11 cellular contexts compared by ENCODE assay signal in genomic region chr11:57764527-57764926, GRCh38. TPM values are rescaled to one million over a fixed set of nuclear protein-coding genes. Genes with fewer than 3 reads are reported as not detected.
DNase-seq lines count a peak whose midpoint lies in the region; ATAC-seq, FAIRE-seq and TF ChIP-seq lines count a peak whose summit lies in the region.
"Had no signal": no experiment of that assay in that cellular context is flagged by ENCODE, and none has a peak within 500 bp of the region (broad histone marks: within the 10 kb centered on the region; RNA-seq: fewer than 3 reads in every experiment).

No MANE protein-coding gene starts in this region.

- H3K9me3 Mint-ChIP-seq in activated T-helper 1 cell treated with anti-CD3 and anti-CD28 coated beads, Interleukin-12 subunit alpha, Interleukin-12 subunit beta, Interleukin-2, Interleukin-4 antibody, amounts not matched to agents 30 ng/mL and 10 ng/mL and 1 ng/mL, durations not matched to agents 14 hours and 24 hours and 36 hours: peaks cover 4% of the 10 kb centered on the region
- H3K9me3 Mint-ChIP-seq: IgD-negative memory B cell had no signal

- peaks cover 4% of the 10 kb centered on the region for H3K27me3 Mint-ChIP-seq in activated T-helper 1 cell treated with anti-CD3 and anti-CD28 coated beads, Interleukin-12 subunit alpha, Interleukin-12 subunit beta, Interleukin-2, Interleukin-4 antibody, amounts not matched to agents 30 ng/mL and 10 ng/mL and 1 ng/mL, durations not matched to agents 14 hours and 24 hours and 36 hours (ENCODE audit: insufficient read depth)

- no peak overlapping the region for H3K27ac Mint-ChIP-seq in activated T-helper 1 cell treated with anti-CD3 and anti-CD28 coated beads, Interleukin-12 subunit alpha, Interleukin-12 subunit beta, Interleukin-2, Interleukin-4 antibody, amounts not matched to agents 30 ng/mL and 10 ng/mL and 1 ng/mL, durations not matched to agents 14 hours and 24 hours and 36 hours
- H3K27ac Mint-ChIP-seq: IgD-negative memory B cell had no signal

- intact Hi-C loops in thyroid gland (cut with DNase I): no loop called here
- intact Hi-C loops in activated T-helper 1 cell treated with anti-CD3 and anti-CD28 coated beads, Interleukin-12 subunit alpha, Interleukin-12 subunit beta, Interleukin-2, Interleukin-4 antibody, amounts not matched to agents 30 ng/mL and 10 ng/mL and 1 ng/mL, durations not matched to agents 14 hours and 24 hours and 36 hours (cut with micrococcal nuclease): no loop called here

- no peak for TF ChIP-seq CTCF in thyroid gland (IDR thresholded peaks at IDR 0.05)

- H3K36me3 Mint-ChIP-seq in activated T-helper 1 cell treated with anti-CD3 and anti-CD28 coated beads, Interleukin-12 subunit alpha, Interleukin-12 subunit beta, Interleukin-2, Interleukin-4 antibody, amounts not matched to agents 30 ng/mL and 10 ng/mL and 1 ng/mL, durations not matched to agents 14 hours and 24 hours and 36 hours (ENCODE audit: low read depth): peaks cover 8% of the 10 kb centered on the region

- H3K4me3 ChIP-seq in MG63 (peak overlapping the region; percentile 78), duodenal mucosa (ENCODE audit: low read depth in 1 of 2, low read length in 2 of 2) (peak overlapping the region; percentile 67 to 72), mesodermal cell (ENCODE audit: extremely low read depth, insufficient read depth, low read length, poor library complexity, severe bottlenecking) (peak overlapping the region; percentile 78), thyroid gland (replicated peaks in 1 of 3) (peak overlapping the region in 2 of 3 donors; percentile 41 to 60)

- DNase-seq in MG63: no peak
- no peak for DNase-seq in thyroid gland
- DNase-seq in activated T-helper 1 cell treated with anti-CD3 and anti-CD28 coated beads, Interleukin-12 subunit alpha, Interleukin-12 subunit beta, Interleukin-2, Interleukin-4 antibody, amounts not matched to agents 30 ng/mL and 10 ng/mL and 1 ng/mL, durations not matched to agents 14 hours and 24 hours and 36 hours (ENCODE audit: low spot score): no peak
- DNase-seq in urothelium cell line (ENCODE audit: low spot score): no peak
- no peak for DNase-seq in KG1 (lab: John Stamatoyannopoulos, UW)

- H3K27me3 ChIP-seq in MG63 (no peaks in the 10 kb centered on the region), duodenal mucosa (ENCODE audit: control insufficient read depth in 1 of 2, insufficient read depth in 2 of 2, low read length in 2 of 2) (no peaks in the 10 kb centered on the region), thyroid gland (no peaks in the 10 kb centered on the region)

- 50% methylated on average over 2 of the region's 2 CpGs; no CpG with 5 or more reads in 1 of the 2 experiments for WGBS in mesodermal cell (ENCODE audit: insufficient coverage in 2 of 2), 2 experiments
- 4 to 7% methylated on average over 2 of the region's 2 CpGs for WGBS in thyroid gland, 2 donors

- no peak for FAIRE-seq in urothelium cell line (lab: Jason Lieb, UNC)

- H3K36me3 ChIP-seq in MG63 (peaks cover 14% of the 10 kb centered on the region), duodenal mucosa (ENCODE audit: control insufficient read depth in 1 of 2, insufficient read depth in 2 of 2, low read length in 2 of 2) (peaks cover 0 to 3% of the 10 kb centered on the region in 2 donors), mesodermal cell (ENCODE audit: control insufficient read depth, insufficient read depth, low read length) (peaks cover 41% of the 10 kb centered on the region), thyroid gland (no peaks in the 10 kb centered on the region)
- H3K36me3 ChIP-seq: HAP-1 had no signal

- no peak for ATAC-seq in GM18519 (IDR thresholded peaks at IDR 0.05; ENCODE audit: low FRiP score, unreplicated experiment)

- peak overlapping the region; percentile 74 to 93 for H3K9ac ChIP-seq in duodenal mucosa (ENCODE audit: low read depth in 1 of 2, low read length in 2 of 2)

- no peak overlapping the region for H3K4me3 Mint-ChIP-seq in activated T-helper 1 cell treated with anti-CD3 and anti-CD28 coated beads, Interleukin-12 subunit alpha, Interleukin-12 subunit beta, Interleukin-2, Interleukin-4 antibody, amounts not matched to agents 30 ng/mL and 10 ng/mL and 1 ng/mL, durations not matched to agents 14 hours and 24 hours and 36 hours
- H3K4me3 Mint-ChIP-seq: IgD-negative memory B cell had no signal

- peaks cover 31% of the 10 kb centered on the region for H3K4me1 Mint-ChIP-seq in activated T-helper 1 cell treated with anti-CD3 and anti-CD28 coated beads, Interleukin-12 subunit alpha, Interleukin-12 subunit beta, Interleukin-2, Interleukin-4 antibody, amounts not matched to agents 30 ng/mL and 10 ng/mL and 1 ng/mL, durations not matched to agents 14 hours and 24 hours and 36 hours (ENCODE audit: low read depth)

- H3K4me1 ChIP-seq in duodenal mucosa (ENCODE audit: control insufficient read depth in 1 of 2, insufficient read depth in 2 of 2, low read length in 2 of 2): peaks cover 12 to 22% of the 10 kb centered on the region in 2 donors
- H3K4me1 ChIP-seq in mesodermal cell (ENCODE audit: control insufficient read depth, insufficient read depth, low read length, poor library complexity, severe bottlenecking): peaks cover 11% of the 10 kb centered on the region
- peaks cover 22 to 37% of the 10 kb centered on the region in 2 donors for H3K4me1 ChIP-seq in thyroid gland

- H3K9me3 ChIP-seq in MG63 (no peaks in the 10 kb centered on the region), duodenal mucosa (ENCODE audit: control insufficient read depth in 1 of 2, low read length in 2 of 2) (no peaks in the 10 kb centered on the region), mesodermal cell (ENCODE audit: control insufficient read depth, low read length) (no peaks in the 10 kb centered on the region), thyroid gland (no peaks in the 10 kb centered on the region)
- H3K9me3 ChIP-seq: HAP-1 had no signal

- peak overlapping the region; percentile 15 for H3K27ac ChIP-seq in duodenal mucosa (ENCODE audit: low read depth, low read length)
- H3K27ac ChIP-seq in mesodermal cell (ENCODE audit: low read depth, low read length, severe bottlenecking): no peak overlapping the region
- H3K27ac ChIP-seq in thyroid gland: peak overlapping the region; percentile 86 to 95 (median 95)

- TF ChIP-seq POLR2A in thyroid gland (IDR thresholded peaks at IDR 0.05): no peak

RNA-seq across cellular contexts. Expression of gene CTNND1, which starts 2.9 kb away (rescaled TPM):
- 25.9 and 26.6 TPM in 2 replicates for total RNA-seq in MG63 (2014; rRNA removed; shearing (Covaris generic); ENCODE audit: low replicate concordance)
- polyA plus RNA-seq in mesodermal cell (2013, experiment 1 of 2): 149 TPM
- 130 TPM for polyA plus RNA-seq in mesodermal cell (2013, experiment 2 of 2)
- 100 to 1,000 TPM; 178 to 238 (median 202) TPM for total RNA-seq in thyroid gland
- 6.4 and 9.9 TPM in 2 replicates for total RNA-seq in activated T-helper 1 cell treated with anti-CD3 and anti-CD28 coated beads, Interleukin-12 subunit alpha, Interleukin-12 subunit beta, Interleukin-2, Interleukin-4 antibody, amounts not matched to agents 30 ng/mL and 10 ng/mL and 1 ng/mL, durations not matched to agents 14 hours and 24 hours and 36 hours

RNA-seq across cellular contexts. Expression of gene BTBD18, which starts 12.9 kb away (rescaled TPM):
- total RNA-seq in MG63 (2014; rRNA removed; shearing (Covaris generic); ENCODE audit: low replicate concordance): not detected in 2 replicates
- not detected for polyA plus RNA-seq in mesodermal cell (2013, experiment 1 of 2)
- polyA plus RNA-seq in mesodermal cell (2013, experiment 2 of 2): not detected
- not detected for total RNA-seq in thyroid gland
- total RNA-seq in activated T-helper 1 cell treated with anti-CD3 and anti-CD28 coated beads, Interleukin-12 subunit alpha, Interleukin-12 subunit beta, Interleukin-2, Interleukin-4 antibody, amounts not matched to agents 30 ng/mL and 10 ng/mL and 1 ng/mL, durations not matched to agents 14 hours and 24 hours and 36 hours: 0.07 TPM in 1 of 2 replicates, not detected in the other
- total RNA-seq: RPMI7951 had no signal

RNA-seq across cellular contexts. Expression of gene SELENOH, which starts 23.2 kb away (rescaled TPM):
- 147 and 154 TPM in 2 replicates for total RNA-seq in MG63 (2014; rRNA removed; shearing (Covaris generic); ENCODE audit: low replicate concordance)
- 138 TPM for polyA plus RNA-seq in mesodermal cell (2013, experiment 1 of 2)
- polyA plus RNA-seq in mesodermal cell (2013, experiment 2 of 2): 118 TPM
- 100 to 1,000 TPM; 130 to 271 (median 169) TPM for total RNA-seq in thyroid gland
- total RNA-seq in activated T-helper 1 cell treated with anti-CD3 and anti-CD28 coated beads, Interleukin-12 subunit alpha, Interleukin-12 subunit beta, Interleukin-2, Interleukin-4 antibody, amounts not matched to agents 30 ng/mL and 10 ng/mL and 1 ng/mL, durations not matched to agents 14 hours and 24 hours and 36 hours: 211 and 232 TPM in 2 replicates

RNA-seq across cellular contexts. Expression of gene TMX2, which starts 52.1 kb away (rescaled TPM):
- total RNA-seq in MG63 (2014; rRNA removed; shearing (Covaris generic); ENCODE audit: low replicate concordance): 139 and 143 TPM in 2 replicates
- 49.9 TPM for polyA plus RNA-seq in mesodermal cell (2013, experiment 1 of 2)
- polyA plus RNA-seq in mesodermal cell (2013, experiment 2 of 2): 47.1 TPM
- 100 to 1,000 TPM in 1 of 4 donors, 10 to 100 TPM in 3; 85.3 to 127 (median 92.4) TPM for total RNA-seq in thyroid gland
- 95.9 and 96.8 TPM in 2 replicates for total RNA-seq in activated T-helper 1 cell treated with anti-CD3 and anti-CD28 coated beads, Interleukin-12 subunit alpha, Interleukin-12 subunit beta, Interleukin-2, Interleukin-4 antibody, amounts not matched to agents 30 ng/mL and 10 ng/mL and 1 ng/mL, durations not matched to agents 14 hours and 24 hours and 36 hours

RNA-seq across cellular contexts. Expression of gene MED19, which starts 52.5 kb away (rescaled TPM):
- 22.0 and 44.8 TPM in 2 replicates for total RNA-seq in MG63 (2014; rRNA removed; shearing (Covaris generic); ENCODE audit: low replicate concordance)
- 21.6 TPM for polyA plus RNA-seq in mesodermal cell (2013, experiment 1 of 2)
- polyA plus RNA-seq in mesodermal cell (2013, experiment 2 of 2): 23.4 TPM
- 10 to 100 TPM; 24.6 to 38.1 (median 35.6) TPM for total RNA-seq in thyroid gland
- total RNA-seq in activated T-helper 1 cell treated with anti-CD3 and anti-CD28 coated beads, Interleukin-12 subunit alpha, Interleukin-12 subunit beta, Interleukin-2, Interleukin-4 antibody, amounts not matched to agents 30 ng/mL and 10 ng/mL and 1 ng/mL, durations not matched to agents 14 hours and 24 hours and 36 hours: 14.9 TPM in 2 replicates
